ENCODE assay signal across 8 cellular contexts in genomic region chr11:75351541-75352416, GRCh38. TPM values are rescaled to one million over a fixed set of nuclear protein-coding genes. Genes with fewer than 3 reads are reported as not detected.
A peak's percentile ranks its signal among the peaks of the same experiment; 100 is the strongest.
DNase-seq lines count a peak whose midpoint lies in the region; ATAC-seq and TF ChIP-seq lines count a peak whose summit lies in the region.

ARRB1 (minus strand) TSS chr11:75351661; CDS start chr11:75351607, 54 bp downstream.

- no peaks in the 10 kb centered on the region for H3K27me3 ChIP-seq in mononuclear cell (ENCODE audit: insufficient read depth, low read length)

- H3K4me1 Mint-ChIP-seq in endothelial cell (ENCODE audit: unreplicated experiment): peaks cover 72% of the 10 kb centered on the region
- H3K4me1 Mint-ChIP-seq in stimulated activated naive B cell treated with anti-CD40 and anti-IgM and Interleukin-4, amounts not matched to agents 10 μg/mL and 1 μg/mL and 100 μg/mL, for 72 hours: peaks cover 16 to 33% of the 10 kb centered on the region in 2 donors

- TF ChIP-seq CTCF in GM12875 (IDR thresholded peaks at IDR 0.05; ENCODE audit: borderline replicate concordance, insufficient read depth, low read depth, low read length) (peak; percentile 12; the same call in 1 of the 2 replicates), endothelial cell (IDR thresholded peaks at IDR 0.05; ENCODE audit: unreplicated experiment) (no peak)

- no peaks in the 10 kb centered on the region for H3K9me3 ChIP-seq in mononuclear cell (ENCODE audit: low read depth, low read length)

- H3K9me3 Mint-ChIP-seq in endothelial cell (ENCODE audit: unreplicated experiment): no peaks in the 10 kb centered on the region
- H3K9me3 Mint-ChIP-seq in stimulated activated naive B cell treated with anti-CD40 and anti-IgM and Interleukin-4, amounts not matched to agents 10 μg/mL and 1 μg/mL and 100 μg/mL, for 72 hours: no peaks in the 10 kb centered on the region

- ATAC-seq in stimulated activated naive B cell treated with anti-CD40 and anti-IgM and Interleukin-4, amounts not matched to agents 10 μg/mL and 1 μg/mL and 100 μg/mL, for 72 hours (replicated peaks): peak; percentile 62 to 72
- no peak for ATAC-seq in HG02678 (IDR thresholded peaks at IDR 0.05; ENCODE audit: unreplicated experiment)

- peak; percentile 33 for DNase-seq in NCI-H2227 treated with DMSO at 0.1 percent for 48 hours (lab: John Stamatoyannopoulos, UW)
- DNase-seq in activated CD8-positive, alpha-beta memory T cell treated with anti-CD3 and anti-CD28 coated beads, Interleukin-2, amount 50 U/mL, for 4 hours: peak; percentile 46
- DNase-seq in endothelial cell (ENCODE audit: low spot score): peak; percentile 64
- peak; percentile 19 for DNase-seq in stimulated activated naive B cell treated with anti-CD40 and anti-IgM and Interleukin-4, amounts not matched to agents 10 μg/mL and 1 μg/mL and 100 μg/mL, for 72 hours
- DNase-seq in NCI-H1694 treated with DMSO at 0.1 percent for 48 hours (lab: John Stamatoyannopoulos, UW): no peak

- peaks cover 18% of the 10 kb centered on the region for H3K27me3 Mint-ChIP-seq in endothelial cell (ENCODE audit: unreplicated experiment)
- peaks cover 19 to 23% of the 10 kb centered on the region in 2 donors for H3K27me3 Mint-ChIP-seq in stimulated activated naive B cell treated with anti-CD40 and anti-IgM and Interleukin-4, amounts not matched to agents 10 μg/mL and 1 μg/mL and 100 μg/mL, for 72 hours

- peak within 1 kb of the TSS; percentile 53 for H3K4me3 ChIP-seq in GM12875 (ENCODE audit: low read depth, low read length)
- peak within 1 kb of the TSS; percentile 62 for H3K4me3 ChIP-seq in mononuclear cell (ENCODE audit: low read length)

- H3K36me3 Mint-ChIP-seq in endothelial cell (ENCODE audit: low read depth, unreplicated experiment): peaks cover 13% of the 10 kb centered on the region
- no peaks in the 10 kb centered on the region for H3K36me3 Mint-ChIP-seq in stimulated activated naive B cell treated with anti-CD40 and anti-IgM and Interleukin-4, amounts not matched to agents 10 μg/mL and 1 μg/mL and 100 μg/mL, for 72 hours

- peak within 1 kb of the TSS; percentile 95 for H3K27ac Mint-ChIP-seq in endothelial cell (ENCODE audit: unreplicated experiment)
- H3K27ac Mint-ChIP-seq in stimulated activated naive B cell treated with anti-CD40 and anti-IgM and Interleukin-4, amounts not matched to agents 10 μg/mL and 1 μg/mL and 100 μg/mL, for 72 hours: peak within 1 kb of the TSS; percentile 75

- H3K4me3 Mint-ChIP-seq in endothelial cell (ENCODE audit: unreplicated experiment): peak within 1 kb of the TSS; percentile 99
- peak within 1 kb of the TSS; percentile 83 to 86 for H3K4me3 Mint-ChIP-seq in stimulated activated naive B cell treated with anti-CD40 and anti-IgM and Interleukin-4, amounts not matched to agents 10 μg/mL and 1 μg/mL and 100 μg/mL, for 72 hours

- peaks cover 61% of the 10 kb centered on the region for H3K4me1 ChIP-seq in mononuclear cell (ENCODE audit: insufficient read depth, low read length)

RNA-seq across cellular contexts. Expression of gene ARRB1, which starts in this region (rescaled TPM):
- total RNA-seq in endothelial cell (ENCODE audit: unreplicated experiment) (197 TPM), mononuclear cell (48.2 TPM)
